In the genomic region with DNA sequence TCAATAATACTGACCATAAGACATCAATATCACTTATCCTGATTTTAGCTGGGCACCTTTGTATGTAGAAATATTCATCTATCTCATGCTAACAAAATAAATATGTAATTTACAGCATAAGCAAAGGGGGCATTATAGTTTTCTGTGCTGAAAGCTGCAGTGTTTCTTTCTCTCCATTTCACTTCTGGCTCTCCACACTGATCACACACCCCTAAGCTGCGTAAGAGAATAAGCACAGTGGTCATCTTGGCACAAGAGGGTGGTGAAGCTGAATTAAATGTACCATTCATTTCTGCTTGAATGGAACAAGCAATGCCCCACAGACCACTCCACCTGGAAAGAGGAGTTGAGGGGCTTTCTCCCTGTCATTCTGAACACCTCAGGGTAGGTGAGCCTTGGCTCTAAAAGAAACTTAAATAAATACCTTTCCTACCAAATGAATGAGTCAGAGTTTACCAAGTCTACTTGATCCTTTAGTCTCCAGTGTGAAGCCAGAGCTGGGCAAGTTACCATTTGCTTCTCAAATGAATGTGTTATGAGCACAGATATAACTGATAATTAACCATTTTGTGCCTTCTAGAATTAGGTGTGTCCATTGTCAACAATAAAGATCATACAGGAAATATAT, we compare ENCODE assay signal across 23 cellular contexts.
DNase-seq lines count a peak whose midpoint lies in the region; ATAC-seq and TF ChIP-seq lines count a peak whose summit lies in the region.
"Had no signal": no experiment of that assay in that cellular context is flagged by ENCODE, and none has a peak within 500 bp of the region (broad histone marks: within the 10 kb centered on the region; RNA-seq: fewer than 3 reads in every experiment).

No MANE protein-coding gene starts in this region.

- H3K27ac ChIP-seq in PC-9 (no peak overlapping the region), foreskin keratinocyte (no peak overlapping the region)
- H3K27ac ChIP-seq: ascending aorta, esophagus muscularis mucosa, SJCRH30, upper lobe of left lung had no signal

- BruUV-seq in PC-9 (replicated peaks; lab: Mats Ljungman, UMichigan): no TSS peak

- POLR2A ChIA-PET in PC-9 (lab: Charles Lee; ENCODE audit: unreplicated experiment): no interaction called here

- H3K9me3 ChIP-seq in PC-9 (ENCODE audit: insufficient read depth, low read depth): no peaks in the 10 kb centered on the region
- H3K9me3 ChIP-seq: ascending aorta, esophagus muscularis mucosa, SJCRH30, upper lobe of left lung had no signal

- H3K4me1 ChIP-seq in PC-9 (replicated peaks; ENCODE audit: insufficient read depth) (peaks cover 15% of the 10 kb centered on the region), foreskin keratinocyte (peaks cover 9% of the 10 kb centered on the region)
- H3K4me1 ChIP-seq: ascending aorta, esophagus muscularis mucosa, upper lobe of left lung had no signal

- DNase-seq in NCI-H146 (lab: John Stamatoyannopoulos, UW) (peak; percentile 35), NCI-H146 treated with DMSO at 0.1 percent for 48 hours (lab: John Stamatoyannopoulos, UW; ENCODE audit: unreplicated experiment) (no peak), PC-9 (peak; percentile 3 to 62), foreskin keratinocyte (peak; percentile 40 to 66), renal cortical epithelial cell (ENCODE audit: low read depth) (peak; percentile 55), COLO829 (ENCODE audit: low spot score) (no peak)
- no peak for DNase-seq in stimulated activated CD4-positive, alpha-beta T cell treated with anti-CD3 and anti-CD28 coated beads, Interleukin-2, amount 100 ng/mL, for 48 hours
- DNase-seq: 8988T; activated CD4-positive, alpha-beta memory T cell treated with anti-CD3 and anti-CD28 coated beads for 36 hours; CD8-positive, alpha-beta T cell; effector CD4-positive, alpha-beta T cell; hypothalamus; NCI-H1048; NCI-H2029 treated with DMSO at 0.1 percent for 48 hours; NCI-H2227 treated with DMSO at 0.1 percent for 48 hours; SJCRH30; T-cell; upper lobe of left lung had no signal

- H4K20me1 ChIP-seq in PC-9 (ENCODE audit: insufficient read depth): no peaks in the 10 kb centered on the region

- peak overlapping the region; percentile 2; the same call in 1 of the 2 replicates for H3K4me2 ChIP-seq in PC-9

- H3K4me3 ChIP-seq in PC-9: no peak overlapping the region
- H3K4me3 ChIP-seq: ascending aorta, esophagus muscularis mucosa, SJCRH30, upper lobe of left lung had no signal

- intact Hi-C loops in PC-9 (cut with micrococcal nuclease; ENCODE audit: unreplicated experiment): no loop called here

- TF ChIP-seq CTCF in PC-9 (conservative IDR thresholded peaks at IDR 0.05) (no peak), foreskin keratinocyte (conservative IDR thresholded peaks at IDR 0.05) (no peak)

- no peaks in the 10 kb centered on the region for H3K79me2 ChIP-seq in PC-9 (ENCODE audit: low read depth)

- H3F3A ChIP-seq in PC-9 (ENCODE audit: insufficient read depth, low read depth): no peaks in the 10 kb centered on the region

- H2AFZ ChIP-seq in PC-9: no peak overlapping the region

- no peaks in the 10 kb centered on the region for H3K36me3 ChIP-seq in PC-9 (ENCODE audit: low read depth)
- H3K36me3 ChIP-seq: SJCRH30 had no signal

- H3K27me3 ChIP-seq in PC-9 (ENCODE audit: insufficient read depth, low read depth): no peaks in the 10 kb centered on the region
- H3K27me3 ChIP-seq in foreskin keratinocyte: no peaks in the 10 kb centered on the region
- H3K27me3 ChIP-seq: ascending aorta, esophagus muscularis mucosa, SJCRH30, upper lobe of left lung had no signal

- CTCF ChIA-PET in PC-9 (lab: Charles Lee): no interaction called here

- ATAC-seq in foreskin keratinocyte (peak; percentile 78), HG02678 (IDR thresholded peaks at IDR 0.05; ENCODE audit: unreplicated experiment) (no peak)
- ATAC-seq: CD8-positive, alpha-beta T cell; HCT116; Panc1; T-cell had no signal

- no peaks in the 10 kb centered on the region for H3K9me2 ChIP-seq in PC-9 (ENCODE audit: insufficient read depth)

Comparison
In these comparisons a context has a peak if more than half of its experiments do, and no peak if none do; other contexts are left out.
1. DNase-seq: peak in NCI-H146 (single experiment), PC-9 (2 of 2), foreskin keratinocyte (2 of 2) and renal cortical epithelial cell (single experiment); none in NCI-H146 treated with DMSO at 0.1 percent for 48 hours (single experiment), COLO829 (single experiment) and stimulated activated CD4-positive, alpha-beta T cell treated with anti-CD3 and anti-CD28 coated beads, Interleukin-2, amount 100 ng/mL, for 48 hours (0 of 2).